ENCODE assay signal across 29 cellular contexts in genomic region chr5:2366816-2367215, GRCh38.
"Had no signal": no experiment of that assay in that cellular context is flagged by ENCODE, and none has a peak within 500 bp of the region (broad histone marks: within the 10 kb centered on the region; RNA-seq: fewer than 3 reads in every experiment).

No MANE protein-coding gene starts in this region.

- ATAC-seq: naive thymus-derived CD4-positive, alpha-beta T cell; natural killer cell; psoas muscle; sciatic nerve; stimulated activated memory B cell treated with anti-CD40 and anti-IgM and Interleukin-4, amounts not matched to agents 10 μg/mL and 1 μg/mL and 100 μg/mL, for 72 hours; stimulated activated naive CD8-positive, alpha-beta T cell treated with anti-CD3 and anti-CD28 coated beads, Interleukin-15, amount 100 ng/mL, for 72 hours; stimulated activated naive CD8-positive, alpha-beta T cell treated with anti-CD3 and anti-CD28 coated beads, Interleukin-15, Interleukin-2, amounts not matched to agents 100 U/mL and 50 U/mL, for 24 hours; upper lobe of right lung had no signal

- H3K4me2 ChIP-seq: neural progenitor cell, smooth muscle cell had no signal

- DNase-seq: naive thymus-derived CD4-positive, alpha-beta T cell; natural killer cell; nucleus accumbens; ovary; posterior cingulate gyrus; psoas muscle; spleen; stimulated activated CD4-positive, alpha-beta T cell treated with anti-CD3 and anti-CD28 coated beads, Interleukin-12 subunit alpha, Interleukin-12 subunit beta, amount 100 ng/mL, for 4 hours; stimulated activated CD4-positive, alpha-beta T cell treated with anti-CD3 and anti-CD28 coated beads, Interleukin-1b, Interleukin-23, amount 100 ng/mL, for 48 hours; stimulated activated CD4-positive, alpha-beta T cell treated with anti-CD3 and anti-CD28 coated beads, Interleukin-4, amount 100 ng/mL, for 1 hour; stimulated activated CD4-positive, alpha-beta T cell treated with anti-CD3 and anti-CD28 coated beads, Interleukin-4, amount 100 ng/mL, for 4 hours; stimulated activated CD8-positive, alpha-beta memory T cell treated with anti-CD3 and anti-CD28 coated beads, Interleukin-4, amount 100 ng/mL, for 48 hours; stimulated activated naive CD4-positive, alpha-beta T cell; stimulated activated naive CD8-positive, alpha-beta T cell treated with anti-CD3 and anti-CD28 coated beads, Interleukin-15, amount 100 ng/mL, for 72 hours; stimulated activated naive CD8-positive, alpha-beta T cell treated with anti-CD3 and anti-CD28 coated beads, Interleukin-15, Interleukin-2, amounts not matched to agents 100 U/mL and 50 U/mL, for 24 hours; substantia nigra; testis; tibial artery; transverse colon; upper lobe of right lung had no signal

- H3K9me3 ChIP-seq: neutrophil, suprapubic skin, testis, transverse colon, upper lobe of right lung, vagina had no signal

- H3K79me2 ChIP-seq: parathyroid adenoma had no signal

- H3K4me3 ChIP-seq: neural progenitor cell, ovary, psoas muscle, skin epidermis, smooth muscle cell, spleen, suprapubic skin, testis, tibial artery, transverse colon, upper lobe of right lung, vagina had no signal

- H3K9ac ChIP-seq: neural progenitor cell, parathyroid adenoma had no signal

- H2AFZ ChIP-seq: neural progenitor cell, parathyroid adenoma had no signal

- H3K4me1 ChIP-seq: neural progenitor cell, parathyroid adenoma, psoas muscle, spleen, suprapubic skin, testis, tibial artery, transverse colon, upper lobe of right lung, vagina had no signal

- H3K27ac ChIP-seq: neural progenitor cell, neutrophil, ovary, parathyroid adenoma, psoas muscle, skin epidermis, spleen, suprapubic skin, testis, tibial artery, transverse colon, upper lobe of right lung, vagina had no signal

- H3K27me3 ChIP-seq: neural progenitor cell, neutrophil, ovary, spleen, suprapubic skin, testis, tibial artery, transverse colon, upper lobe of right lung, vagina had no signal

- H3K36me3 ChIP-seq: neural progenitor cell, neutrophil, ovary, spleen, suprapubic skin, tibial artery, transverse colon, upper lobe of right lung, vagina had no signal
